Comparison of ENCODE assay signal across 1 cellular context in the genomic region with DNA sequence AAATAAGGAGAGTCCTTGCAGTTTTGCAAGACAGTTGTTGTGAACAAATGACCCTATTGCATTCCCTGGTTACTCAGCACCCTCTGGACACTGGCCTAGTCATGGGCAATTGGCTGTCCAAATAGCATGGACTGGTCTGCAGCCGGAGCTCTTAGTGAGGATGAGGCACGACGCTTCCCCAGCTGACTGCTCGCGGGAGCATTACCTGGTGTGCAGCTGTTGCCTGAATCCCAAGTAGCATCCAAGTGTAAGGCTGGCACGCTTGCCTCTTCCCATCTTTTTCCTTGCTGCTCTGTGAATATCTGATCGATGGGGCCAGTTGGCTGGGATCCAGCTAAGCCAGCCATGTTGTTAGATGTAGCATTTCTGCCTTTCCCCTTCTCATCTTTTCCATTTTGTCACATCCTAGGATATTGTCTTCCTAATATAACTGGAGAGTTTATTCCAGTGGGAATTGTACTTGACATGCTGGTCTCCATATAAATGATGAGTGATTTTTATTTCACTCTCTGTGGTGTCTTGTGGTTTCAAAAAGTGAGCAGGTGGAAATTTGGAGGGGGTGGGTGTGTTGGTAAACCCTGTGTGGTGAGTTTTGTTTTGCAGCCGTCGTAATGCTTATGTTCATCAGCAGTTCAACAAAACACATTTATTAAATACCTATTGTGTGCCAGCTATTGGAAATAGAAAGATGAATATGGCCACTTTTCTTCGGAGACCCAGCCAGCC.
TF ChIP-seq lines count a peak whose summit lies in the region.

No MANE protein-coding gene starts in this region.

TF ChIP-seq in HepG2, 621 proteins besides CTCF, POLR2A, EP300 and RAD21:
- TF ChIP-seq, protein P1, sequence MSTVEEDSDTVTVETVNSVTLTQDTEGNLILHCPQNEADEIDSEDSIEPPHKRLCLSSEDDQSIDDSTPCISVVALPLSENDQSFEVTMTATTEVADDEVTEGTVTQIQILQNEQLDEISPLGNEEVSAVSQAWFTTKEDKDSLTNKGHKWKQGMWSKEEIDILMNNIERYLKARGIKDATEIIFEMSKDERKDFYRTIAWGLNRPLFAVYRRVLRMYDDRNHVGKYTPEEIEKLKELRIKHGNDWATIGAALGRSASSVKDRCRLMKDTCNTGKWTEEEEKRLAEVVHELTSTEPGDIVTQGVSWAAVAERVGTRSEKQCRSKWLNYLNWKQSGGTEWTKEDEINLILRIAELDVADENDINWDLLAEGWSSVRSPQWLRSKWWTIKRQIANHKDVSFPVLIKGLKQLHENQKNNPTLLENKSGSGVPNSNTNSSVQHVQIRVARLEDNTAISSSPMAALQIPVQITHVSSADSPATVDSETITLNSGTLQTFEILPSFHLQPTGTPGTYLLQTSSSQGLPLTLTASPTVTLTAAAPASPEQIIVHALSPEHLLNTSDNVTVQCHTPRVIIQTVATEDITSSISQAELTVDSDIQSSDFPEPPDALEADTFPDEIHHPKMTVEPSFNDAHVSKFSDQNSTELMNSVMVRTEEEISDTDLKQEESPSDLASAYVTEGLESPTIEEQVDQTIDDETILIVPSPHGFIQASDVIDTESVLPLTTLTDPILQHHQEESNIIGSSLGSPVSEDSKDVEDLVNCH (CRISPR knock-in tag; IDR thresholded peaks at IDR 0.05): no peak
- no peak for TF ChIP-seq MAFG (CRISPR knock-in tag; IDR thresholded peaks at IDR 0.05)
- no peak for TF ChIP-seq ZNF343 (CRISPR knock-in tag; IDR thresholded peaks at IDR 0.05)
- TF ChIP-seq ETV6 (CRISPR knock-in tag; conservative IDR thresholded peaks at IDR 0.05): no peak
- TF ChIP-seq ZNF143 (CRISPR knock-in tag; IDR thresholded peaks at IDR 0.05): no peak
- TF ChIP-seq YEATS2 (CRISPR knock-in tag; IDR thresholded peaks at IDR 0.05; ENCODE audit: borderline replicate concordance): no peak
- TF ChIP-seq ZNF326 (CRISPR knock-in tag; IDR thresholded peaks at IDR 0.05; ENCODE audit: borderline replicate concordance): no peak
- TF ChIP-seq, protein P2, sequence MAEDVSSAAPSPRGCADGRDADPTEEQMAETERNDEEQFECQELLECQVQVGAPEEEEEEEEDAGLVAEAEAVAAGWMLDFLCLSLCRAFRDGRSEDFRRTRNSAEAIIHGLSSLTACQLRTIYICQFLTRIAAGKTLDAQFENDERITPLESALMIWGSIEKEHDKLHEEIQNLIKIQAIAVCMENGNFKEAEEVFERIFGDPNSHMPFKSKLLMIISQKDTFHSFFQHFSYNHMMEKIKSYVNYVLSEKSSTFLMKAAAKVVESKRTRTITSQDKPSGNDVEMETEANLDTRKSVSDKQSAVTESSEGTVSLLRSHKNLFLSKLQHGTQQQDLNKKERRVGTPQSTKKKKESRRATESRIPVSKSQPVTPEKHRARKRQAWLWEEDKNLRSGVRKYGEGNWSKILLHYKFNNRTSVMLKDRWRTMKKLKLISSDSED (CRISPR knock-in tag; IDR thresholded peaks at IDR 0.05): no peak
- no peak for TF ChIP-seq SP1 (IDR thresholded peaks at IDR 0.05)
- no peak for TF ChIP-seq SP1 (CRISPR knock-in tag; IDR thresholded peaks at IDR 0.05)
- no peak for TF ChIP-seq MIER3 (CRISPR knock-in tag; IDR thresholded peaks at IDR 0.05; ENCODE audit: borderline replicate concordance)
- TF ChIP-seq HNRNPK (IDR thresholded peaks at IDR 0.05; ENCODE audit: low read depth, low read length, poor library complexity, severe bottlenecking): no peak
- TF ChIP-seq GATAD1 (CRISPR knock-in tag; IDR thresholded peaks at IDR 0.05): no peak
- no peak for TF ChIP-seq GATA4 (IDR thresholded peaks at IDR 0.05; ENCODE audit: borderline replicate concordance, low read depth)
- TF ChIP-seq HOXD1 (CRISPR knock-in tag; IDR thresholded peaks at IDR 0.05): no peak
- no peak for TF ChIP-seq DZIP1 (CRISPR knock-in tag; IDR thresholded peaks at IDR 0.05)
TF ChIP-seq in HepG2: peak in this region for 0.
